Comparison of ENCODE assay signal across 19 cellular contexts in genomic region chr12:49631336-49631907, GRCh38. TPM values are rescaled to one million over a fixed set of nuclear protein-coding genes. Genes with fewer than 3 reads are reported as not detected.
"Had no signal": no experiment of that assay in that cellular context is flagged by ENCODE, and none has a peak within 500 bp of the region (broad histone marks: within the 10 kb centered on the region; RNA-seq: fewer than 3 reads in every experiment).

No MANE protein-coding gene starts in this region.

- H3K4me3 ChIP-seq: adrenal gland, lung, thyroid gland had no signal

- H3K9me3 Mint-ChIP-seq: activated naive CD4-positive, alpha-beta T cell treated with anti-CD3 and anti-CD28 coated beads, Interleukin-2, amount 50 U/mL, for 72 hours; nephron had no signal

- DNase-seq: activated CD4-positive, alpha-beta T cell treated with anti-CD3 and anti-CD28 coated beads for 48 hours; activated CD4-positive, CD25-positive, alpha-beta regulatory T cell; activated gamma-delta T cell treated with Interleukin-2 at 50 U/mL for 16 hours; dermis blood vessel endothelial cell; foreskin melanocyte; glutamatergic neuron; hypothalamus; nucleus accumbens; posterior cingulate gyrus; stimulated activated naive CD4-positive, alpha-beta T cell treated with Interleukin-2 at 50 U/mL for 16 hours; T-helper 1 cell; T-helper 9 cell; thyroid gland had no signal

- ATAC-seq: activated naive CD4-positive, alpha-beta T cell treated with anti-CD3 and anti-CD28 coated beads, Interleukin-2, amount 50 U/mL, for 72 hours; left lobe of liver had no signal

- H3K27ac Mint-ChIP-seq: activated naive CD4-positive, alpha-beta T cell treated with anti-CD3 and anti-CD28 coated beads, Interleukin-2, amount 50 U/mL, for 72 hours; nephron had no signal

- H3K27me3 ChIP-seq: adrenal gland, thyroid gland had no signal

- H3K4me1 Mint-ChIP-seq: nephron had no signal

- H3K27ac ChIP-seq: adrenal gland, thyroid gland had no signal

- H3K9me3 ChIP-seq: adrenal gland, thyroid gland had no signal

- H3K36me3 Mint-ChIP-seq: activated naive CD4-positive, alpha-beta T cell treated with anti-CD3 and anti-CD28 coated beads, Interleukin-2, amount 50 U/mL, for 72 hours had no signal

- H3K4me3 Mint-ChIP-seq: nephron had no signal

RNA-seq across cellular contexts. Expression of gene FAM186B, which starts 26.0 kb away (rescaled TPM):
- total RNA-seq: epithelial cell of proximal tubule had no signal
